ENCODE assay signal across 17 cellular contexts in the genomic region with DNA sequence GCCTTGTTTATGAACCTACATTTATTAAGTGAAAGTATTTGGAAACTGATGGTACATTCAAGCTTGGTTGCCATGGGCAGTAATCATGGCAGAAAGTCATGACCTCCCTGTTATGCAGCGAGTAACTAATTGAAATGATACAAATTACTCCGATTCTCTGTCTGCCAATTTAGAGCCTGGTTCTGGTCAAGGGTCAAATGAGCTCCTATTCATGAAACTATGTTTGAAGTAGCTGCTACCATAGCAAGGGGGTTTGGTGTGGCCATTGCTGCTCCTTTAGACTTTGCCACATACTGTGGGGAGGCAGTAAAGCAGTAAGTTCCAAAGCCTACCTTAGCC.
"Had no signal": no experiment of that assay in that cellular context is flagged by ENCODE, and none has a peak within 500 bp of the region (broad histone marks: within the 10 kb centered on the region; RNA-seq: fewer than 3 reads in every experiment).

No MANE protein-coding gene starts in this region.

- H3K4me1 ChIP-seq: gastroesophageal sphincter, left lung, psoas muscle, transverse colon had no signal

- H3K4me1 Mint-ChIP-seq: activated CD4-positive, alpha-beta T cell treated with anti-CD3 and anti-CD28 coated beads, Interleukin-2, amount 10 ng/mL, durations not matched to agents 24 days and 14 days; activated naive CD8-positive, alpha-beta T cell treated with anti-CD3 and anti-CD28 coated beads, Interleukin-2, amount 10 ng/mL, durations not matched to agents 7 days and 5 days; stimulated activated naive B cell treated with anti-CD40 and anti-IgM and Interleukin-4, amounts not matched to agents 10 μg/mL and 1 μg/mL and 100 μg/mL, for 72 hours had no signal

- H3K4me3 ChIP-seq: gastroesophageal sphincter, left lung, psoas muscle, transverse colon had no signal

- H3K36me3 Mint-ChIP-seq: activated naive CD8-positive, alpha-beta T cell treated with anti-CD3 and anti-CD28 coated beads, Interleukin-2, amount 10 ng/mL, durations not matched to agents 7 days and 5 days; natural killer cell treated with Interleukin-12 subunit alpha and Interleukin-12 subunit beta and Interleukin-15 and Interleukin-18, amount 100 ng/mL, for 72 hours; stimulated activated naive B cell treated with anti-CD40 and anti-IgM and Interleukin-4, amounts not matched to agents 10 μg/mL and 1 μg/mL and 100 μg/mL, for 72 hours had no signal

- H3K9me3 Mint-ChIP-seq: activated CD4-positive, alpha-beta T cell treated with anti-CD3 and anti-CD28 coated beads, Interleukin-2, amount 10 ng/mL, durations not matched to agents 24 days and 14 days; activated naive CD8-positive, alpha-beta T cell treated with anti-CD3 and anti-CD28 coated beads, Interleukin-2, amount 10 ng/mL, durations not matched to agents 7 days and 5 days; natural killer cell treated with Interleukin-12 subunit alpha and Interleukin-12 subunit beta and Interleukin-15 and Interleukin-18, amount 100 ng/mL, for 72 hours; stimulated activated naive B cell treated with anti-CD40 and anti-IgM and Interleukin-4, amounts not matched to agents 10 μg/mL and 1 μg/mL and 100 μg/mL, for 72 hours had no signal

- H3K27ac Mint-ChIP-seq: activated CD4-positive, alpha-beta T cell treated with anti-CD3 and anti-CD28 coated beads, Interleukin-2, amount 10 ng/mL, durations not matched to agents 24 days and 14 days; activated naive CD8-positive, alpha-beta T cell treated with anti-CD3 and anti-CD28 coated beads, Interleukin-2, amount 10 ng/mL, durations not matched to agents 7 days and 5 days; natural killer cell treated with Interleukin-12 subunit alpha and Interleukin-12 subunit beta and Interleukin-15 and Interleukin-18, amount 100 ng/mL, for 72 hours; stimulated activated naive B cell treated with anti-CD40 and anti-IgM and Interleukin-4, amounts not matched to agents 10 μg/mL and 1 μg/mL and 100 μg/mL, for 72 hours had no signal

- H3K9me3 ChIP-seq: gastroesophageal sphincter, left lung, psoas muscle, transverse colon had no signal

- H3K36me3 ChIP-seq: brain microvascular endothelial cell, gastroesophageal sphincter, left lung, transverse colon had no signal

- FAIRE-seq: TTC549 had no signal

- ATAC-seq: gastroesophageal sphincter; left lung; natural killer cell treated with Interleukin-12 subunit alpha and Interleukin-12 subunit beta and Interleukin-15 and Interleukin-18, amount 100 ng/mL, for 72 hours; psoas muscle; stimulated activated naive B cell treated with anti-CD40 and anti-IgM and Interleukin-4, amounts not matched to agents 10 μg/mL and 1 μg/mL and 100 μg/mL, for 72 hours had no signal

- H3K27ac ChIP-seq: brain microvascular endothelial cell, gastroesophageal sphincter, left lung, psoas muscle, transverse colon had no signal

- H3K27me3 ChIP-seq: brain microvascular endothelial cell, gastroesophageal sphincter, transverse colon had no signal

- DNase-seq: activated CD4-positive, alpha-beta T cell treated with anti-CD3 and anti-CD28 coated beads, Interleukin-2, amount 10 ng/mL, durations not matched to agents 24 days and 14 days; activated CD4-positive, CD25-positive, alpha-beta regulatory T cell; activated gamma-delta T cell treated with Interleukin-2 at 50 U/mL for 16 hours; activated naive CD8-positive, alpha-beta T cell treated with anti-CD3 and anti-CD28 coated beads, Interleukin-2, amount 10 ng/mL, durations not matched to agents 7 days and 5 days; brain microvascular endothelial cell; cerebellar nuclear complex; dermis blood vessel endothelial cell; islet precursor cell; left lung; psoas muscle; stimulated activated CD4-positive, alpha-beta T cell treated with anti-CD3 and anti-CD28 coated beads, Interleukin-4, amount 100 ng/mL, for 1 hour; stimulated activated naive B cell treated with anti-CD40 and anti-IgM and Interleukin-4, amounts not matched to agents 10 μg/mL and 1 μg/mL and 100 μg/mL, for 72 hours; SW 1271; transverse colon had no signal

- H3K4me3 Mint-ChIP-seq: activated CD4-positive, alpha-beta T cell treated with anti-CD3 and anti-CD28 coated beads, Interleukin-2, amount 10 ng/mL, durations not matched to agents 24 days and 14 days; activated naive CD8-positive, alpha-beta T cell treated with anti-CD3 and anti-CD28 coated beads, Interleukin-2, amount 10 ng/mL, durations not matched to agents 7 days and 5 days; natural killer cell treated with Interleukin-12 subunit alpha and Interleukin-12 subunit beta and Interleukin-15 and Interleukin-18, amount 100 ng/mL, for 72 hours; stimulated activated naive B cell treated with anti-CD40 and anti-IgM and Interleukin-4, amounts not matched to agents 10 μg/mL and 1 μg/mL and 100 μg/mL, for 72 hours had no signal
